In the genomic region with DNA sequence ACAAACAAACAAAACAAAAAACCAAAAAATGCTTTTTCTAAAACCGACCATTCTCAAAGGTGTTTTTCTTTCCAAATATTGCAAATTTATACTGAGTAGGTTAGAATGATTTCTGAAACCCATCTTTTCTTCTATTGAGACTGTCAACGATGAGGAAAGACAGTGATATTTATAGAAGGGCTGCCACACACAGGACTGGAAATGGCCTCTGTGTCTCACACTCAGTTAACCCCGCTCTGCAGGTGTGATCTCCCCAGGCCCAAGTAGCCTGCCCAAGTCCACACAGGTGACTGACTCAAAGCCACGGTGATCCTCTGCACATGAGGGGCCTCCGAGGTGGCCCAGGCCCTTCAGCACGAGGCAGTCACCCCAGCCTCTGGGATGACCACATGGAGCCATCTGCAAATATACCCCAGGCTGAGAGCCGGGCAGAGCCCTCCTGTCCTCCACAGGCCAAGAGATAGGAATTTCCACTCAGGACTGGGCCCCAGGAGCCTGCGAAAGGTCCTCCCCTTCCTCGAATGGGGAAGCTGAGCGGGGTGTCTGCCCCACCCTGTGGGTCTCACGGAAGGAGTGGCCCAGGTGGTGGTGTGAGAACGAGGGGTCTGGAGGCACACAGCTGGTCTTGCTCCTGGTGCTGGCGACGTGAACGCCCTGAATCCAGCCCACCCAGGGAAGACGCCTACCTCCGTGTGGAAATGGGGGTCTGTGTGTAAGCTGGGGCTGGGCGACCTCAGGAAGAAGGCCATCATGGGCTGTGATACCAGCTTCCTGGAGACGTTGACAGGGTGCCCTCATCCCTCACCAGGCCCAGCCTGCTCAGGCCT, we compare ENCODE assay signal across 20 cellular contexts.
"Had no signal": no experiment of that assay in that cellular context is flagged by ENCODE, and none has a peak within 500 bp of the region (broad histone marks: within the 10 kb centered on the region; RNA-seq: fewer than 3 reads in every experiment).

No MANE protein-coding gene starts in this region.

- H3K27me3 ChIP-seq: dorsolateral prefrontal cortex, neutrophil, thyroid gland had no signal

- H3K27me3 Mint-ChIP-seq: activated CD4-positive, alpha-beta memory T cell treated with anti-CD3 and anti-CD28 coated beads, Interleukin-2, amount 10 ng/mL, durations not matched to agents 7 days and 5 days; activated naive CD8-positive, alpha-beta T cell treated with anti-CD3 and anti-CD28 coated beads for 36 hours had no signal

- H3K4me3 ChIP-seq: dorsolateral prefrontal cortex, thyroid gland had no signal

- H3K9me3 ChIP-seq: thyroid gland had no signal

- H3K27ac Mint-ChIP-seq: activated B cell treated with CpG ODN at 0.5 μM for 24 hours; activated CD4-positive, alpha-beta memory T cell treated with anti-CD3 and anti-CD28 coated beads, Interleukin-2, amount 10 ng/mL, durations not matched to agents 7 days and 5 days; activated CD8-positive, alpha-beta memory T cell treated with anti-CD3 and anti-CD28 coated beads, Interleukin-2, amount 10 ng/mL, durations not matched to agents 7 days and 5 days; activated naive CD8-positive, alpha-beta T cell treated with anti-CD3 and anti-CD28 coated beads for 36 hours; naive thymus-derived CD8-positive, alpha-beta T cell had no signal

- DNase-seq: activated B cell treated with CpG ODN at 0.5 μM for 24 hours; activated CD4-positive, alpha-beta memory T cell treated with anti-CD3 and anti-CD28 coated beads, Interleukin-2, amount 10 ng/mL, durations not matched to agents 7 days and 5 days; activated CD4-positive, alpha-beta T cell treated with anti-CD3 and anti-CD28 coated beads for 48 hours; activated CD8-positive, alpha-beta memory T cell treated with anti-CD3 and anti-CD28 coated beads, Interleukin-2, amount 10 ng/mL, durations not matched to agents 7 days and 5 days; activated naive CD8-positive, alpha-beta T cell treated with anti-CD3 and anti-CD28 coated beads for 36 hours; amniotic stem cell; caudate nucleus; dorsolateral prefrontal cortex; foreskin keratinocyte; kidney glomerular epithelial cell; mesendoderm; stimulated activated CD4-positive, alpha-beta T cell treated with anti-CD3 and anti-CD28 coated beads, Interleukin-12 subunit alpha, Interleukin-12 subunit beta, amount 100 ng/mL, for 4 hours; stimulated activated CD4-positive, alpha-beta T cell treated with anti-CD3 and anti-CD28 coated beads, Interleukin-1b, Interleukin-23, amount 100 ng/mL, for 48 hours; stimulated activated CD8-positive, alpha-beta memory T cell treated with anti-CD3 and anti-CD28 coated beads, Interleukin-4, amount 100 ng/mL, for 48 hours; stimulated activated naive CD4-positive, alpha-beta T cell treated with Interleukin-2 at 50 U/mL for 16 hours; thyroid gland had no signal

- H3K4me3 Mint-ChIP-seq: activated B cell treated with CpG ODN at 0.5 μM for 24 hours; activated CD4-positive, alpha-beta memory T cell treated with anti-CD3 and anti-CD28 coated beads, Interleukin-2, amount 10 ng/mL, durations not matched to agents 7 days and 5 days; activated CD8-positive, alpha-beta memory T cell treated with anti-CD3 and anti-CD28 coated beads, Interleukin-2, amount 10 ng/mL, durations not matched to agents 7 days and 5 days; activated naive CD8-positive, alpha-beta T cell treated with anti-CD3 and anti-CD28 coated beads for 36 hours; naive thymus-derived CD8-positive, alpha-beta T cell had no signal

- H3K4me1 Mint-ChIP-seq: activated B cell treated with CpG ODN at 0.5 μM for 24 hours; activated CD4-positive, alpha-beta memory T cell treated with anti-CD3 and anti-CD28 coated beads, Interleukin-2, amount 10 ng/mL, durations not matched to agents 7 days and 5 days; activated CD8-positive, alpha-beta memory T cell treated with anti-CD3 and anti-CD28 coated beads, Interleukin-2, amount 10 ng/mL, durations not matched to agents 7 days and 5 days; activated naive CD8-positive, alpha-beta T cell treated with anti-CD3 and anti-CD28 coated beads for 36 hours; naive thymus-derived CD8-positive, alpha-beta T cell had no signal

- H3K36me3 Mint-ChIP-seq: activated naive CD8-positive, alpha-beta T cell treated with anti-CD3 and anti-CD28 coated beads for 36 hours had no signal

- H3K27ac ChIP-seq: dorsolateral prefrontal cortex, epithelial cell of prostate, foreskin keratinocyte, neutrophil, parathyroid adenoma had no signal

- H3K4me1 ChIP-seq: parathyroid adenoma had no signal

- H3K36me3 ChIP-seq: neutrophil, thyroid gland had no signal

- ATAC-seq: activated CD8-positive, alpha-beta memory T cell treated with anti-CD3 and anti-CD28 coated beads, Interleukin-2, amount 10 ng/mL, durations not matched to agents 7 days and 5 days; foreskin keratinocyte; naive thymus-derived CD8-positive, alpha-beta T cell had no signal
